ENCODE assay signal across 1 cellular context in genomic region chr11:12117200-12117995, GRCh38.
TF ChIP-seq lines count a peak whose summit lies in the region.

No MANE protein-coding gene starts in this region.

TF ChIP-seq in endothelial cell of umbilical vein, 7 proteins besides CTCF, POLR2A, EP300 and RAD21:
- no peak for TF ChIP-seq MYC (IDR thresholded peaks at IDR 0.05; ENCODE audit: low read depth, low read length)
- TF ChIP-seq FOS (IDR thresholded peaks at IDR 0.05; ENCODE audit: borderline replicate concordance, insufficient read depth, low read length) = no peak
- TF ChIP-seq JUN (IDR thresholded peaks at IDR 0.05; ENCODE audit: borderline replicate concordance, insufficient read depth, insufficient read length, low read depth) = no peak
- TF ChIP-seq, protein P1, sequence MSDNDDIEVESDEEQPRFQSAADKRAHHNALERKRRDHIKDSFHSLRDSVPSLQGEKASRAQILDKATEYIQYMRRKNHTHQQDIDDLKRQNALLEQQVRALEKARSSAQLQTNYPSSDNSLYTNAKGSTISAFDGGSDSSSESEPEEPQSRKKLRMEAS (IDR thresholded peaks at IDR 0.05; ENCODE audit: insufficient read depth, insufficient read length) = no peak
- no peak for TF ChIP-seq POLR2AphosphoS5 (IDR thresholded peaks at IDR 0.05; ENCODE audit: insufficient read depth, low read depth, low read length)
- TF ChIP-seq EZH2 (IDR thresholded peaks at IDR 0.05; ENCODE audit: borderline replicate concordance, low read depth, low read length, severe bottlenecking) = no peak
- TF ChIP-seq GATA2 (IDR thresholded peaks at IDR 0.05; ENCODE audit: insufficient read depth, insufficient read length, low read depth, low read length) = no peak
